In genomic region chr18:51630706-51631105, GRCh38 we compare ENCODE assay signal across 1 cellular context.
A peak's percentile ranks its signal among the peaks of the same experiment; 100 is the strongest.
TF ChIP-seq lines count a peak whose summit lies in the region.

No MANE protein-coding gene starts in this region.

TF ChIP-seq in GM12878, 131 proteins besides CTCF, POLR2A, EP300 and RAD21 (continued from another document):
- TF ChIP-seq, protein P1, sequence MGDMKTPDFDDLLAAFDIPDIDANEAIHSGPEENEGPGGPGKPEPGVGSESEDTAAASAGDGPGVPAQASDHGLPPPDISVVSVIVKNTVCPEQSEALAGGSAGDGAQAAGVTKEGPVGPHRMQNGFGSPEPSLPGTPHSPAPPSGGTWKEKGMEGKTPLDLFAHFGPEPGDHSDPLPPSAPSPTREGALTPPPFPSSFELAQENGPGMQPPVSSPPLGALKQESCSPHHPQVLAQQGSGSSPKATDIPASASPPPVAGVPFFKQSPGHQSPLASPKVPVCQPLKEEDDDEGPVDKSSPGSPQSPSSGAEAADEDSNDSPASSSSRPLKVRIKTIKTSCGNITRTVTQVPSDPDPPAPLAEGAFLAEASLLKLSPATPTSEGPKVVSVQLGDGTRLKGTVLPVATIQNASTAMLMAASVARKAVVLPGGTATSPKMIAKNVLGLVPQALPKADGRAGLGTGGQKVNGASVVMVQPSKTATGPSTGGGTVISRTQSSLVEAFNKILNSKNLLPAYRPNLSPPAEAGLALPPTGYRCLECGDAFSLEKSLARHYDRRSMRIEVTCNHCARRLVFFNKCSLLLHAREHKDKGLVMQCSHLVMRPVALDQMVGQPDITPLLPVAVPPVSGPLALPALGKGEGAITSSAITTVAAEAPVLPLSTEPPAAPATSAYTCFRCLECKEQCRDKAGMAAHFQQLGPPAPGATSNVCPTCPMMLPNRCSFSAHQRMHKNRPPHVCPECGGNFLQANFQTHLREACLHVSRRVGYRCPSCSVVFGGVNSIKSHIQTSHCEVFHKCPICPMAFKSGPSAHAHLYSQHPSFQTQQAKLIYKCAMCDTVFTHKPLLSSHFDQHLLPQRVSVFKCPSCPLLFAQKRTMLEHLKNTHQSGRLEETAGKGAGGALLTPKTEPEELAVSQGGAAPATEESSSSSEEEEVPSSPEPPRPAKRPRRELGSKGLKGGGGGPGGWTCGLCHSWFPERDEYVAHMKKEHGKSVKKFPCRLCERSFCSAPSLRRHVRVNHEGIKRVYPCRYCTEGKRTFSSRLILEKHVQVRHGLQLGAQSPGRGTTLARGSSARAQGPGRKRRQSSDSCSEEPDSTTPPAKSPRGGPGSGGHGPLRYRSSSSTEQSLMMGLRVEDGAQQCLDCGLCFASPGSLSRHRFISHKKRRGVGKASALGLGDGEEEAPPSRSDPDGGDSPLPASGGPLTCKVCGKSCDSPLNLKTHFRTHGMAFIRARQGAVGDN (IDR thresholded peaks at IDR 0.05) = peak; percentile 51; the same call in 1 of the 2 replicates
- TF ChIP-seq PBX3 (IDR thresholded peaks at IDR 0.05; ENCODE audit: insufficient replicate concordance, low read depth, low read length) = no peak
- TF ChIP-seq MYB (IDR thresholded peaks at IDR 0.05; ENCODE audit: borderline replicate concordance, low read depth, low read length) = peak; percentile 33; the same call in 1 of the 2 replicates
- peak; percentile 82 for TF ChIP-seq YY1 (IDR thresholded peaks at IDR 0.05; ENCODE audit: low read depth, low read length)
- no peak for TF ChIP-seq JUNB (IDR thresholded peaks at IDR 0.05)
- no peak for TF ChIP-seq NFYA (IDR thresholded peaks at IDR 0.05; ENCODE audit: borderline replicate concordance, low read depth, low read length)
- TF ChIP-seq BMI1 (IDR thresholded peaks at IDR 0.05; ENCODE audit: borderline replicate concordance) = peak; percentile 58; the same call in 1 of the 2 replicates
- no peak for TF ChIP-seq MTA2 (IDR thresholded peaks at IDR 0.05; ENCODE audit: low read depth)
- no peak for TF ChIP-seq CREB1 (IDR thresholded peaks at IDR 0.05; ENCODE audit: low read depth)
- TF ChIP-seq, protein P2, sequence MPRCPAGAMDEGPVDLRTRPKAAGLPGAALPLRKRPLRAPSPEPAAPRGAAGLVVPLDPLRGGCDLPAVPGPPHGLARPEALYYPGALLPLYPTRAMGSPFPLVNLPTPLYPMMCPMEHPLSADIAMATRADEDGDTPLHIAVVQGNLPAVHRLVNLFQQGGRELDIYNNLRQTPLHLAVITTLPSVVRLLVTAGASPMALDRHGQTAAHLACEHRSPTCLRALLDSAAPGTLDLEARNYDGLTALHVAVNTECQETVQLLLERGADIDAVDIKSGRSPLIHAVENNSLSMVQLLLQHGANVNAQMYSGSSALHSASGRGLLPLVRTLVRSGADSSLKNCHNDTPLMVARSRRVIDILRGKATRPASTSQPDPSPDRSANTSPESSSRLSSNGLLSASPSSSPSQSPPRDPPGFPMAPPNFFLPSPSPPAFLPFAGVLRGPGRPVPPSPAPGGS (IDR thresholded peaks at IDR 0.05; ENCODE audit: borderline replicate concordance, insufficient read depth, low read depth, low read length, poor library complexity, severe bottlenecking) = no peak
- TF ChIP-seq CUX1 (IDR thresholded peaks at IDR 0.05; ENCODE audit: insufficient replicate concordance, low read depth, low read length) = no peak
TF ChIP-seq in GM12878: peak in this region for 4.
